Comparison of ENCODE assay signal across 1 cellular context in genomic region chr1:36187800-36188593, GRCh38.
A peak's percentile ranks its signal among the peaks of the same experiment; 100 is the strongest.
TF ChIP-seq lines count a peak whose summit lies in the region.

No MANE protein-coding gene starts in this region.

TF ChIP-seq in K562, 482 proteins besides CTCF, POLR2A, EP300 and RAD21 (continues in another document):
- TF ChIP-seq U2AF1 (optimal IDR thresholded peaks at IDR 0.05; ENCODE audit: low read depth, low read length), result no peak
- TF ChIP-seq TEAD2 (tag; IDR thresholded peaks at IDR 0.05), result no peak
- no peak for TF ChIP-seq CEBPZ (IDR thresholded peaks at IDR 0.05; ENCODE audit: borderline replicate concordance, low read depth, low read length)
- TF ChIP-seq CREM (IDR thresholded peaks at IDR 0.05; ENCODE audit: low read depth), result 0 out of 2 replicates have a peak, but pooled peaks have one; percentile 46
- TF ChIP-seq ZKSCAN1 (IDR thresholded peaks at IDR 0.05; ENCODE audit: low read depth, low read length), result peak; percentile 79; the same call in 1 of the 2 replicates
- peak; percentile 32; the same call in 1 of the 2 replicates for TF ChIP-seq NFIC (IDR thresholded peaks at IDR 0.05)
- peak; percentile 66 for TF ChIP-seq VEZF1 (CRISPR knock-in tag; IDR thresholded peaks at IDR 0.05)
- no peak for TF ChIP-seq ZNF785 (CRISPR knock-in tag; IDR thresholded peaks at IDR 0.05)
- peak; percentile 67; the same call in 1 of the 2 replicates for TF ChIP-seq TFAP4 (CRISPR knock-in tag; IDR thresholded peaks at IDR 0.05; ENCODE audit: borderline replicate concordance)
- TF ChIP-seq ESRRA (IDR thresholded peaks at IDR 0.05; ENCODE audit: borderline replicate concordance, low read depth), result no peak; the same call in 1 of the 2 replicates
- no peak for TF ChIP-seq CBFB (CRISPR knock-in tag; IDR thresholded peaks at IDR 0.05)
- 0 out of 4 replicates have a peak, but pooled peaks of 1 of the 2 experiments have one; percentile 57 for TF ChIP-seq MLX (CRISPR knock-in tag; conservative IDR thresholded peaks at IDR 0.05)
- peak; percentile 63 for TF ChIP-seq JUND (IDR thresholded peaks at IDR 0.05; ENCODE audit: borderline replicate concordance, low read depth, low read length)
- peak; percentile 67; the same call in 2 of the 3 replicates for TF ChIP-seq JUND (tag; IDR thresholded peaks at IDR 0.05; ENCODE audit: borderline replicate concordance, low read depth, low read length)
- TF ChIP-seq HLTF (IDR thresholded peaks at IDR 0.05), result 0 out of 2 replicates have a peak, but pooled peaks have one; percentile 33
- peak; percentile 14; the same call in 1 of the 2 replicates for TF ChIP-seq ZNF12 (CRISPR knock-in tag; IDR thresholded peaks at IDR 0.05)
- TF ChIP-seq TAF15 (IDR thresholded peaks at IDR 0.05; ENCODE audit: low read depth, low read length), result no peak
- no peak for TF ChIP-seq DLX4 (CRISPR knock-in tag; IDR thresholded peaks at IDR 0.05)
- TF ChIP-seq ZBTB7A (IDR thresholded peaks at IDR 0.05; ENCODE audit: borderline replicate concordance, control insufficient read depth, low read depth, low read length), result peak; percentile 31; the same call in 1 of the 2 replicates
- no peak for TF ChIP-seq KLF6 (CRISPR knock-in tag; IDR thresholded peaks at IDR 0.05; ENCODE audit: borderline replicate concordance)
- no peak for TF ChIP-seq PHF21A (IDR thresholded peaks at IDR 0.05; ENCODE audit: borderline replicate concordance, low read depth)
- TF ChIP-seq STAG1 (CRISPR knock-in tag; IDR thresholded peaks at IDR 0.05; ENCODE audit: borderline replicate concordance), result peak; percentile 67; the same call in 1 of the 2 replicates
- no peak for TF ChIP-seq GTF2F1 (IDR thresholded peaks at IDR 0.05; ENCODE audit: low read depth, low read length)
- peak; percentile 72; the same call in 1 of the 2 replicates for TF ChIP-seq ZBTB2 (IDR thresholded peaks at IDR 0.05)
- TF ChIP-seq FOXP1 (CRISPR knock-in tag; IDR thresholded peaks at IDR 0.05), result 0 out of 2 replicates have a peak, but pooled peaks have one; percentile 14
- TF ChIP-seq POLR2B (IDR thresholded peaks at IDR 0.05; ENCODE audit: low read depth, partially characterized antibody), result no peak
- TF ChIP-seq RBM15 (IDR thresholded peaks at IDR 0.05; ENCODE audit: insufficient read depth, low read length), result no peak
- TF ChIP-seq ZNF224 (CRISPR knock-in tag; IDR thresholded peaks at IDR 0.05), result no peak
- TF ChIP-seq LARP7 (IDR thresholded peaks at IDR 0.05), result peak; percentile 54; the same call in 1 of the 2 replicates
- TF ChIP-seq HDAC8 (tag; IDR thresholded peaks at IDR 0.05), result 0 out of 2 replicates have a peak, but pooled peaks have one; percentile 19
- TF ChIP-seq ZBTB49 (CRISPR knock-in tag; IDR thresholded peaks at IDR 0.05; ENCODE audit: borderline replicate concordance), result 0 out of 2 replicates have a peak, but pooled peaks have one; percentile 11
- 0 out of 2 replicates have a peak, but pooled peaks have one; percentile 4 for TF ChIP-seq OTX1 (CRISPR knock-in tag; IDR thresholded peaks at IDR 0.05)
- TF ChIP-seq DEAF1 (CRISPR knock-in tag; IDR thresholded peaks at IDR 0.05), result peak; percentile 96
- TF ChIP-seq ZBTB9 (CRISPR knock-in tag; IDR thresholded peaks at IDR 0.05), result 0 out of 2 replicates have a peak, but pooled peaks have one; percentile 58
- peak; percentile 70 for TF ChIP-seq ZNF592 (IDR thresholded peaks at IDR 0.05)
- TF ChIP-seq ZNF217 (CRISPR knock-in tag; IDR thresholded peaks at IDR 0.05), result no peak
- peak; percentile 40; the same call in 1 of the 2 replicates for TF ChIP-seq BHLHE40 (IDR thresholded peaks at IDR 0.05; ENCODE audit: low read length)
- TF ChIP-seq CBX2 (IDR thresholded peaks at IDR 0.05; ENCODE audit: insufficient read depth, low read length, poor library complexity, severe bottlenecking), result no peak
- 0 out of 2 replicates have a peak, but pooled peaks have one; percentile 48 for TF ChIP-seq ZNF384 (IDR thresholded peaks at IDR 0.05; ENCODE audit: low read depth, low read length)
- peak in 1 of 2 experiments; percentile 35; a peak in 1 of 4 replicates for TF ChIP-seq ARNT (IDR thresholded peaks at IDR 0.05)
- no peak for TF ChIP-seq PPARD (CRISPR knock-in tag; IDR thresholded peaks at IDR 0.05)
- TF ChIP-seq NR4A1 (CRISPR knock-in tag; IDR thresholded peaks at IDR 0.05), result no peak
- 0 out of 2 replicates have a peak, but pooled peaks have one; percentile 40 for TF ChIP-seq NR4A1 (tag; IDR thresholded peaks at IDR 0.05)
- peak; percentile 63; the same call in 1 of the 2 replicates for TF ChIP-seq SMARCA5 (IDR thresholded peaks at IDR 0.05)
- TF ChIP-seq ZNF263 (CRISPR knock-in tag; IDR thresholded peaks at IDR 0.05; ENCODE audit: borderline replicate concordance), result peak; percentile 24; the same call in 1 of the 2 replicates
- TF ChIP-seq ZNF77 (CRISPR knock-in tag; IDR thresholded peaks at IDR 0.05), result no peak
- TF ChIP-seq RFX7 (CRISPR knock-in tag; IDR thresholded peaks at IDR 0.05), result no peak
